Comparison of ENCODE assay signal across 1 cellular context in genomic region chr1:6395130-6395529, GRCh38.
TF ChIP-seq lines count a peak whose summit lies in the region.
"Not testable (repeated sequence)": the region's sequence is repeated elsewhere in the genome, so short reads cannot be mapped to it uniquely, and the experiment has no call there.

No MANE protein-coding gene starts in this region.

TF ChIP-seq in K562, 482 proteins besides CTCF, POLR2A, EP300 and RAD21:
- TF ChIP-seq MLLT1 (IDR thresholded peaks at IDR 0.05) (peak in 1 of 2 experiments; percentile 50; a peak in 1 of 4 replicates), NFYB (IDR thresholded peaks at IDR 0.05; ENCODE audit: extremely low read depth, insufficient read length) (peak; percentile 39), ETV6 (CRISPR knock-in tag; IDR thresholded peaks at IDR 0.05; ENCODE audit: borderline replicate concordance) (0 out of 2 replicates have a peak, but pooled peaks have one; percentile 44), SUPT5H (IDR thresholded peaks at IDR 0.05) (peak; percentile 34; the same call in 1 of the 2 replicates)
- TF ChIP-seq ETV6 (IDR thresholded peaks at IDR 0.05; ENCODE audit: borderline replicate concordance in 1 of 2, low read depth in 2 of 2, low read length in 1 of 2), result not testable (repeated sequence)
